ENCODE assay signal across 9 cellular contexts in genomic region chr4:64781737-64782326, GRCh38.
A peak's percentile ranks its signal among the peaks of the same experiment; 100 is the strongest.
DNase-seq lines count a peak whose midpoint lies in the region; ATAC-seq and TF ChIP-seq lines count a peak whose summit lies in the region.
"Had no signal": no experiment of that assay in that cellular context is flagged by ENCODE, and none has a peak within 500 bp of the region (broad histone marks: within the 10 kb centered on the region; RNA-seq: fewer than 3 reads in every experiment).

No MANE protein-coding gene starts in this region.

- peak; percentile 35 for TF ChIP-seq CTCF in CD14-positive monocyte (IDR thresholded peaks at IDR 0.05)
- TF ChIP-seq CTCF in WTC11 (IDR thresholded peaks at IDR 0.05): peak; percentile 62

- no peak for DNase-seq in CD14-positive monocyte (ENCODE audit: low spot score)
- peak; percentile 50 to 70 for DNase-seq in Kasumi-1 (lab: John Stamatoyannopoulos, UW)
- no peak for DNase-seq in WTC11 (ENCODE audit: low spot score)
- DNase-seq in kidney glomerular epithelial cell (lab: John Stamatoyannopoulos, UW): peak; percentile 48
- DNase-seq in stimulated activated CD4-positive, alpha-beta T cell treated with anti-CD3 and anti-CD28 coated beads, Interleukin-12 subunit alpha, Interleukin-12 subunit beta, amount 100 ng/mL, for 4 hours: no peak

- no peaks in the 10 kb centered on the region for H3K27me3 Mint-ChIP-seq in CD14-positive monocyte (ENCODE audit: low read depth in 3 of 3)
- H3K27me3 Mint-ChIP-seq in WTC11 (ENCODE audit: low read depth): no peaks in the 10 kb centered on the region

- no peak overlapping the region for H3K4me3 Mint-ChIP-seq in CD14-positive monocyte
- H3K4me3 Mint-ChIP-seq in WTC11: no peak overlapping the region

- POLR2A ChIA-PET in WTC11 (lab: Charles Lee): no interaction called here

- H3K36me3 Mint-ChIP-seq in CD14-positive monocyte: no peaks in the 10 kb centered on the region
- H3K36me3 Mint-ChIP-seq in WTC11: peaks cover 12% of the 10 kb centered on the region

- ATAC-seq in GM19372 (IDR thresholded peaks at IDR 0.05; ENCODE audit: low read depth, unreplicated experiment) (peak; percentile 70), WTC11 (0 out of 2 replicates have a peak, but pooled peaks have one; percentile 28), HG03280 (IDR thresholded peaks at IDR 0.05; ENCODE audit: unreplicated experiment) (no peak), HG02623 (IDR thresholded peaks at IDR 0.05; ENCODE audit: unreplicated experiment) (no peak)
- ATAC-seq: mucosa of descending colon had no signal

- H3K27ac Mint-ChIP-seq in CD14-positive monocyte (no peak overlapping the region), WTC11 (no peak overlapping the region)

- H3K4me1 Mint-ChIP-seq in CD14-positive monocyte: no peaks in the 10 kb centered on the region
- H3K4me1 Mint-ChIP-seq in WTC11: peaks cover 37% of the 10 kb centered on the region

- H3K9me3 Mint-ChIP-seq in CD14-positive monocyte (no peaks in the 10 kb centered on the region), WTC11 (peaks cover 10% of the 10 kb centered on the region)

- intact Hi-C loops in CD14-positive monocyte (cut with micrococcal nuclease): no loop called here

- CTCF ChIA-PET in WTC11 (lab: Charles Lee): interaction anchor here (0.6 to 1.3 kb wide), 3 partner anchors 16 to 130 kb away, joined by 3 to 7 read pairs (median 3); no protein-coding TSS in a partner anchor

TF ChIP-seq in WTC11, 78 proteins besides CTCF, POLR2A, EP300 and RAD21:
- TF ChIP-seq JAZF1 (CRISPR knock-in tag; IDR thresholded peaks at IDR 0.05) (no peak), ZNF423 (CRISPR knock-in tag; IDR thresholded peaks at IDR 0.05) (no peak), GTF2I (CRISPR knock-in tag; conservative IDR thresholded peaks at IDR 0.05) (no peak), HMGA2 (CRISPR knock-in tag; IDR thresholded peaks at IDR 0.05) (no peak), E2F4 (CRISPR knock-in tag; IDR thresholded peaks at IDR 0.05; ENCODE audit: borderline replicate concordance, low read depth) (no peak), ESRRA (CRISPR knock-in tag; IDR thresholded peaks at IDR 0.05; ENCODE audit: borderline replicate concordance) (no peak), USF2 (CRISPR knock-in tag; IDR thresholded peaks at IDR 0.05) (no peak), ZNF416 (CRISPR knock-in tag; IDR thresholded peaks at IDR 0.05) (no peak), SOX15 (CRISPR knock-in tag; IDR thresholded peaks at IDR 0.05) (no peak), CDX4 (CRISPR knock-in tag; IDR thresholded peaks at IDR 0.05; ENCODE audit: borderline replicate concordance) (no peak)

Comparison
In these comparisons a context has a peak if more than half of its experiments do, and no peak if none do; other contexts are left out.
1. DNase-seq: peak in Kasumi-1 (2 of 2) and kidney glomerular epithelial cell (single experiment); none in CD14-positive monocyte (single experiment), WTC11 (single experiment) and stimulated activated CD4-positive, alpha-beta T cell treated with anti-CD3 and anti-CD28 coated beads, Interleukin-12 subunit alpha, Interleukin-12 subunit beta, amount 100 ng/mL, for 4 hours (single experiment).
2. ATAC-seq: peak in GM19372 (single experiment) and WTC11 (single experiment); none in HG03280 (single experiment) and HG02623 (single experiment).